20 cellular contexts compared by ENCODE assay signal in the genomic region with DNA sequence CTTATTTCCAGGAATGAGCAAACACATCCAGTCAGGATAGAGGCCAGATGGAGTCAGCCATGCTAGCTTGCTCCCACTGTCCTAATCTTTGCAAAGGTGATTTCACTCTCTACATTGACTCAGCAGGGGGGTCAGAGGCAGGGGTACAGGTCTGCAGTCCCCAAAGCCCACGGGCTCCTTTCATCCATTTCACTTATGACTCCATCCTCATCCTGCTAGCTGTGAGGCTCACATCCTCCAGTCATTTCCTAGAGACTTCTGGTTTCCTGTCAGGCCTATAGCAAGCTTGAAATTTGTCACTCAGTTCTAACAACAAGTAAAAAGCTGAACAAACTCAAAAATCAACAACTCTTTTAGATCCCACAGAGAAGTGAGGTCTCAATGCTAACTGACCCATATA.
DNase-seq lines count a peak whose midpoint lies in the region; ATAC-seq and TF ChIP-seq lines count a peak whose summit lies in the region.
"Had no signal": no experiment of that assay in that cellular context is flagged by ENCODE, and none has a peak within 500 bp of the region (broad histone marks: within the 10 kb centered on the region; RNA-seq: fewer than 3 reads in every experiment).

No MANE protein-coding gene starts in this region.

- H3K27ac ChIP-seq in AG04450 (ENCODE audit: low read depth, low read length), result peak overlapping the region; percentile 47
- H3K27ac ChIP-seq: A549, C4-2B had no signal

- TF ChIP-seq CTCF in AG04450 (IDR thresholded peaks at IDR 0.05; ENCODE audit: low read depth, low read length), result no peak
- TF ChIP-seq CTCF in fibroblast of villous mesenchyme (IDR thresholded peaks at IDR 0.05; ENCODE audit: insufficient read depth, low read depth, low read length), result no peak
- no peak for TF ChIP-seq CTCF in omental fat pad (IDR thresholded peaks at IDR 0.05)

- no peak for DNase-seq in AG04450 (ENCODE audit: low read depth, low spot score)
- peak; percentile 1 for DNase-seq in GDM1 (lab: John Stamatoyannopoulos, UW)
- DNase-seq in dermis microvascular lymphatic vessel endothelial cell (ENCODE audit: low read depth in 2 of 2), result peak; percentile 59 to 86
- DNase-seq in fibroblast of villous mesenchyme (ENCODE audit: low read depth), result peak; percentile 12
- DNase-seq in NCI-H146 (lab: John Stamatoyannopoulos, UW), result no peak
- no peak for DNase-seq in omental fat pad (ENCODE audit: low spot score)
- DNase-seq: KBM-7, NCI-H1417, NCI-H187 treated with DMSO at 0.1 percent for 48 hours, NCI-H2227 treated with DMSO at 0.1 percent for 48 hours, NCI-H510A treated with DMSO at 0.1 percent for 48 hours, NCI-H774, OCI-M1, SHP77, SK-N-SH had no signal

- H3K27me3 ChIP-seq in AG04450 (ENCODE audit: control insufficient read depth, insufficient read depth, low read length), result peaks cover 8% of the 10 kb centered on the region

- POLR2A ChIA-PET in AG04450 (lab: Yijun Ruan, JAX), result no interaction called here

- H3K4me3 ChIP-seq in AG04450 (ENCODE audit: low read depth, low read length), result no peak overlapping the region
- no peak overlapping the region for H3K4me3 ChIP-seq in fibroblast of villous mesenchyme (ENCODE audit: low read depth, low read length)
- H3K4me3 ChIP-seq: A549, HAP-1 had no signal

- ATAC-seq in omental fat pad (ENCODE audit: low FRiP score) (no peak), HG02642 (IDR thresholded peaks at IDR 0.05; ENCODE audit: poor library complexity, unreplicated experiment) (no peak), HG03460 (IDR thresholded peaks at IDR 0.05; ENCODE audit: unreplicated experiment) (no peak)
- ATAC-seq: A549 had no signal

- peaks cover 5% of the 10 kb centered on the region; the same call in 1 of the 2 replicates for H3K9me3 ChIP-seq in AG04450 (ENCODE audit: control insufficient read depth, insufficient read depth, low read length)
- H3K9me3 ChIP-seq: HAP-1, SK-N-SH had no signal

- CTCF ChIA-PET in AG04450 (lab: Charles Lee), result interaction anchor here (1.3 kb wide), 1 partner anchor 23 kb away, joined by 3 read pairs; no protein-coding TSS in a partner anchor

Comparison
In these comparisons a context has a peak if more than half of its experiments do, and no peak if none do; other contexts are left out.
1. DNase-seq: peak in GDM1 (single experiment), dermis microvascular lymphatic vessel endothelial cell (2 of 2) and fibroblast of villous mesenchyme (single experiment); none in AG04450 (single experiment), NCI-H146 (single experiment) and omental fat pad (single experiment).